ENCODE assay signal across 1 cellular context in the genomic region with DNA sequence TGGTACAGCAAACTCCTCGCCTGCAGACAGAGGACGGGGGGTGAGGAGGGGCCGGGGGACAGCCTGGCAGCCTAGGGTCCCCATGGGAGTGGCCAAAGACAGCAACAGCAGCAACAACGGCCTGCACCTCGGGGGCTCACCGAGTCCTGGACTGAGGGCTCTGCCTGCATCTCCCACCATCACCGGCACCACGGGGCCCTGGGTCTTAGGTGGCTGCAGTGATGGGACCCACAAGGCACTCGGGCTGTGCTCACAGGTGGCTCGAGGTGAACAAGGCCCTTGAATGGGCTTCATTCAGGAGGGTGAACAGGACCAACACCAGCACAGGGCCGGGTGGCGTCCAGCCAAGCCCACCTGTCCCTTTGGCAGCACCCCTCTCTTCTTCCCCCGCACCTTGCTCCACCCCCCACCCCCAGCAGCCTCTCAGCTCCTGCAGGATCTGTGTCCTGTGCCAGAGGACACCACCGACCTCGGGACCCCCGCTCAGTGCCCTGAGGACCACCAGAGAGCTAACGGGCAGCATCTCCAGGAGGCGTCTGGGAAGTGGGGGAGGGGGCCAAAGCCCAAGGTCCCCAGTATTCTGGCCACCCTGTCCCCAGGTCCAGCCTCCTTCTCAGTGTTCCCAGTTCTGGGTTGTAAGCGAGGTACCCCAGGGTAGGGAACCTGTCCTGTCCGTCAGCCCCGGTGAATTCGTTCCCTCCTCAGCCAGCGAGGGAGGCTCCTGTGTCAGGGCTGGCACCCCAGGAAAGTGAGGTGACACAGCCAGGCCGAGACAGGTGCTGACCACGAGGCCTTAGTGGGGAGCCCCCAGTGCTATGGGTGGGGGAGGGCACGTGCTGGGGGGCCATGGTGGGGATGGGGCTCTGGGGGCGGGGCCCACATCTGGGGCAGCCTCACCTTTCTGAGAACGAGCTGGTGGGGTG.
TF ChIP-seq lines count a peak whose summit lies in the region.

No MANE protein-coding gene starts in this region.

TF ChIP-seq in WTC11, 78 proteins besides CTCF, POLR2A, EP300 and RAD21 (continued from another document):
- TF ChIP-seq IRF2 (CRISPR knock-in tag; IDR thresholded peaks at IDR 0.05; ENCODE audit: borderline replicate concordance, low read depth) (no peak), ZNF281 (CRISPR knock-in tag; IDR thresholded peaks at IDR 0.05) (no peak), SMAD4 (CRISPR knock-in tag; IDR thresholded peaks at IDR 0.05) (no peak), NFATC4 (CRISPR knock-in tag; IDR thresholded peaks at IDR 0.05) (no peak), CREB1 (CRISPR knock-in tag; IDR thresholded peaks at IDR 0.05) (no peak), E2F5 (CRISPR knock-in tag; IDR thresholded peaks at IDR 0.05) (no peak), CREM (CRISPR knock-in tag; IDR thresholded peaks at IDR 0.05) (no peak), CDX4 (CRISPR knock-in tag; IDR thresholded peaks at IDR 0.05; ENCODE audit: borderline replicate concordance) (no peak), GTF2I (CRISPR knock-in tag; conservative IDR thresholded peaks at IDR 0.05) (no peak), HMGA2 (CRISPR knock-in tag; IDR thresholded peaks at IDR 0.05) (no peak)
- TF ChIP-seq, protein P1, sequence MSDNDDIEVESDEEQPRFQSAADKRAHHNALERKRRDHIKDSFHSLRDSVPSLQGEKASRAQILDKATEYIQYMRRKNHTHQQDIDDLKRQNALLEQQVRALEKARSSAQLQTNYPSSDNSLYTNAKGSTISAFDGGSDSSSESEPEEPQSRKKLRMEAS (CRISPR knock-in tag; IDR thresholded peaks at IDR 0.05), result no peak
- TF ChIP-seq, protein P2, sequence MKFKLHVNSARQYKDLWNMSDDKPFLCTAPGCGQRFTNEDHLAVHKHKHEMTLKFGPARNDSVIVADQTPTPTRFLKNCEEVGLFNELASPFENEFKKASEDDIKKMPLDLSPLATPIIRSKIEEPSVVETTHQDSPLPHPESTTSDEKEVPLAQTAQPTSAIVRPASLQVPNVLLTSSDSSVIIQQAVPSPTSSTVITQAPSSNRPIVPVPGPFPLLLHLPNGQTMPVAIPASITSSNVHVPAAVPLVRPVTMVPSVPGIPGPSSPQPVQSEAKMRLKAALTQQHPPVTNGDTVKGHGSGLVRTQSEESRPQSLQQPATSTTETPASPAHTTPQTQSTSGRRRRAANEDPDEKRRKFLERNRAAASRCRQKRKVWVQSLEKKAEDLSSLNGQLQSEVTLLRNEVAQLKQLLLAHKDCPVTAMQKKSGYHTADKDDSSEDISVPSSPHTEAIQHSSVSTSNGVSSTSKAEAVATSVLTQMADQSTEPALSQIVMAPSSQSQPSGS (CRISPR knock-in tag; IDR thresholded peaks at IDR 0.05; ENCODE audit: borderline replicate concordance, low read depth), result no peak
- TF ChIP-seq, protein P3, sequence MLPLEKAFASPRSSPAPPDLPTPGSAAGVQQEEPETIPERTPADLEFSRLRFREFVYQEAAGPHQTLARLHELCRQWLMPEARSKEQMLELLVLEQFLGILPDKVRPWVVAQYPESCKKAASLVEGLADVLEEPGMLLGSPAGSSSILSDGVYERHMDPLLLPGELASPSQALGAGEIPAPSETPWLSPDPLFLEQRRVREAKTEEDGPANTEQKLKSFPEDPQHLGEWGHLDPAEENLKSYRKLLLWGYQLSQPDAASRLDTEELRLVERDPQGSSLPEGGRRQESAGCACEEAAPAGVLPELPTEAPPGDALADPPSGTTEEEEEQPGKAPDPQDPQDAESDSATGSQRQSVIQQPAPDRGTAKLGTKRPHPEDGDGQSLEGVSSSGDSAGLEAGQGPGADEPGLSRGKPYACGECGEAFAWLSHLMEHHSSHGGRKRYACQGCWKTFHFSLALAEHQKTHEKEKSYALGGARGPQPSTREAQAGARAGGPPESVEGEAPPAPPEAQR (CRISPR knock-in tag; IDR thresholded peaks at IDR 0.05), result no peak
